Comparison of ENCODE assay signal across 29 cellular contexts in the genomic region with DNA sequence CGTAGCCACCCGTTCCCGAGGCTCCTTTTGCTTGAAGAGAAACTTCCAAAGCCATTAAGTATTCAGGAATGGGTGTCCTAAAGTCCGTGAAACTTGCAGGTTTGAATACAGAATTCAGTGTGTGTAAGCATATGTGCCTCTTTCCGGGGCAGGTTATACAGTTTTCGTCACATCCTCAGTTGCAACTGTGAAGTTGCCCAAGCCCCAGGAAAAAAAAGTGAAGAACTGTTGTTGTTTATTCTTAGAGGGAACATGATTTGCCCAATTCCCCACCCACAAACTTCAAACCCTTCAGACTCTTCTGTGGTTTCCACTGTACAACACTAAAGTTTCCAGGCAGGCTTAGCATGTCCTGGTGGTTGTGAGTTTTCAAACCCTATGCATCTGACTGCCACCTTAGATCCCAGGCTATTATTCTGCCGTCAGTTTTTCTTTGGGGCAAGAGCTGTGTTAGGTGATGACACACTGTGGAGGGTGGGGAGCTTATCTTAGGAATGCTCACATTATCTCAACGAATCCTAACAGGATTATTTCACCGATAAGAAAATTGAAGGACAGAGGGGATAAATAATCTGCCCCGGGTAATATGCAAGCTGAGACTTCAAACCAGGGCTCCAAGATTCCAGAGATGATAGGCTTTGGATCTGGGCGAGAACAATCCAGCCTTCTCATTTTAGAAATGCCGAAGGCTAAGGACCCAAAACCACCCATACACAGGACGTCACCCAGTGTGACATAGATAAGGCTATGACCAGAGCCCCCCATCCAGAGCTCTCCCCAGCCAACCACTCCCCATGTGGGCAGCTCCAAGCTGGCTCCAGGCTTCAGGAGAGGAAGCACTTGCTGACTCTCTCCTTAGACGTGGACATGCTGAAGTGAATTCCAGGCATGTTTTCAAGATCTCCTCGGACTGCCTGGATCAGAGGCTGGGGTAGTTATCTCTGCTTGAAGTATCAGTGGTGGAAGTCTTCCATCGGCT.
A peak's percentile ranks its signal among the peaks of the same experiment; 100 is the strongest.
DNase-seq lines count a peak whose midpoint lies in the region; ATAC-seq, FAIRE-seq and TF ChIP-seq lines count a peak whose summit lies in the region.
"Had no signal": no experiment of that assay in that cellular context is flagged by ENCODE, and none has a peak within 500 bp of the region (broad histone marks: within the 10 kb centered on the region; RNA-seq: fewer than 3 reads in every experiment).

No MANE protein-coding gene starts in this region.

- peak; percentile 58 for DNase-seq in cardiac septum (ENCODE audit: low spot score)
- no peak for DNase-seq in Right ventricle myocardium inferior (ENCODE audit: missing footprints)
- peak; percentile 42 for DNase-seq in hepatocyte (ENCODE audit: low spot score)
- no peak for DNase-seq in HTR-8/SVneo (ENCODE audit: insufficient read length, low spot score)
- no peak for DNase-seq in NCI-H2227 (lab: John Stamatoyannopoulos, UW; ENCODE audit: unreplicated experiment)
- DNase-seq in DMS153 treated with DMSO at 0.1 percent for 48 hours (lab: John Stamatoyannopoulos, UW; ENCODE audit: unreplicated experiment) = no peak
- no peak for DNase-seq in stimulated activated CD4-positive, alpha-beta T cell treated with anti-CD3 and anti-CD28 coated beads, Interleukin-4, amount 100 ng/mL, for 4 hours
- DNase-seq: activated CD4-positive, alpha-beta T cell treated with anti-CD3 and anti-CD28 coated beads, Interleukin-2, amount 50 U/mL, for 48 hours; activated naive CD4-positive, alpha-beta T cell treated with Interleukin-2 at 50 U/mL for 16 hours; brain microvascular endothelial cell; CD4-positive, alpha-beta T cell; hippocampal formation; KBM-7; midbrain; naive B cell; NCI-H1092 treated with DMSO at 0.1 percent for 48 hours; NCI-H187 treated with DMSO at 0.1 percent for 48 hours; NCI-H2171 treated with DMSO at 0.1 percent for 48 hours; NCI-H524; SHP77 treated with DMSO at 0.1 percent for 48 hours; stimulated activated naive CD4-positive, alpha-beta T cell treated with Interleukin-2 at 50 U/mL for 16 hours; T-helper 2 cell had no signal

- no peak for ATAC-seq in Right ventricle myocardium inferior
- ATAC-seq: activated CD4-positive, CD25-positive, alpha-beta regulatory T cell treated with anti-CD3 and anti-CD28 coated beads, Interleukin-2, amount 50 U/mL, for 24 hours had no signal

- no peaks in the 10 kb centered on the region for H4K20me1 ChIP-seq in hepatocyte (ENCODE audit: insufficient read depth, poor library complexity, severe bottlenecking)

- no peak for TF ChIP-seq CTCF in hepatocyte (IDR thresholded peaks at IDR 0.05; ENCODE audit: poor library complexity)

- 37% methylated on average over 16 of the region's 16 CpGs for WGBS in hepatocyte (ENCODE audit: low lambda C conversion rate, missing lambda C conversion rate)

- H3K9ac ChIP-seq in rectal smooth muscle tissue (ENCODE audit: low read length) = no peak overlapping the region

- H3K27me3 ChIP-seq in hepatocyte (no peaks in the 10 kb centered on the region), rectal smooth muscle tissue (ENCODE audit: control insufficient read depth, insufficient read depth, low read length) (no peaks in the 10 kb centered on the region)
- H3K27me3 ChIP-seq: brain microvascular endothelial cell had no signal

- H3K9me2 ChIP-seq in hepatocyte (replicated peaks; ENCODE audit: insufficient read depth) = no peaks in the 10 kb centered on the region

- no peaks in the 10 kb centered on the region for H3K9me3 ChIP-seq in hepatocyte (ENCODE audit: low read depth)

- H3K4me3 ChIP-seq in hepatocyte = no peak overlapping the region
- H3K4me3 ChIP-seq in rectal smooth muscle tissue (ENCODE audit: low read length) = no peak overlapping the region
- H3K4me3 ChIP-seq: skin epidermis had no signal

- no peak overlapping the region for H2AFZ ChIP-seq in hepatocyte

- intact Hi-C loops in cardiac septum (cut with DNase I) (no loop called here), Right ventricle myocardium inferior (cut with DNase I) (no loop called here)

- peak overlapping the region; percentile 51 for H3K4me2 ChIP-seq in hepatocyte

- H3K4me1 ChIP-seq in hepatocyte (ENCODE audit: insufficient read depth) (peaks cover 25% of the 10 kb centered on the region), rectal smooth muscle tissue (ENCODE audit: control insufficient read depth, insufficient read depth, low read length) (peaks cover 9% of the 10 kb centered on the region)

- peak overlapping the region; percentile 86 for H3K27ac ChIP-seq in hepatocyte
- peak overlapping the region; percentile 48 for H3K27ac ChIP-seq in rectal smooth muscle tissue (ENCODE audit: low read depth, low read length)
- H3K27ac ChIP-seq: brain microvascular endothelial cell had no signal

- H3K79me2 ChIP-seq in hepatocyte = no peaks in the 10 kb centered on the region

- FAIRE-seq in HTR-8/SVneo (lab: Jason Lieb, UNC) = no peak
- FAIRE-seq: A204.1, D721Med, endothelial cell of umbilical vein, H1 had no signal

- H3K36me3 ChIP-seq in hepatocyte (replicated peaks; ENCODE audit: insufficient read depth, low read depth) (no peaks in the 10 kb centered on the region), rectal smooth muscle tissue (ENCODE audit: control insufficient read depth, insufficient read depth, low read length) (no peaks in the 10 kb centered on the region)
- H3K36me3 ChIP-seq: brain microvascular endothelial cell had no signal

Comparison
In these comparisons a context has a peak if more than half of its experiments do, and no peak if none do; other contexts are left out.
1. DNase-seq: peak in cardiac septum (single experiment) and hepatocyte (single experiment); none in Right ventricle myocardium inferior (single experiment), HTR-8/SVneo (single experiment), NCI-H2227 (single experiment), DMS153 treated with DMSO at 0.1 percent for 48 hours (single experiment) and stimulated activated CD4-positive, alpha-beta T cell treated with anti-CD3 and anti-CD28 coated beads, Interleukin-4, amount 100 ng/mL, for 4 hours (0 of 2).